Comparison of ENCODE assay signal across 27 cellular contexts in the genomic region with DNA sequence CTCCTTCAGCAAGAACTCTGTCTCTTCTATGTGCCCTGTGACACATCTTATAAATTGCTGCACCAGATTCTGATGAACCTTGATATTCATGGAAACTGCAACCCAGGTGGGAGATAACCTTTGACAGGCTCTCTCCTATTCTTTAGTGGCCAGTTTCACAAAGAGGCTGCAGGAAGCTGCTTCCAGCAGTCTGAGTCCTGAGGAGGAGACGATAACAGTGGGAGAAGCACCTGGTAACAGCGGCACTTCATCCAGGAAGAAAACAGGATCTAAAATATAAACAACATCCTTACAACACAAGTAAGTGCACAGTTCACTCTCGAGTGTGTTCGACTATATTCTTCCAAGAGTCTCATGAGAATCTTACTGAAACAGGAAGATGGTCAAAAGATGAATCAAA.
"Had no signal": no experiment of that assay in that cellular context is flagged by ENCODE, and none has a peak within 500 bp of the region (broad histone marks: within the 10 kb centered on the region; RNA-seq: fewer than 3 reads in every experiment).

No MANE protein-coding gene starts in this region.

- DNase-seq: islet precursor cell; left ventricle myocardium inferior; midbrain; mucosa of descending colon; naive thymus-derived CD4-positive, alpha-beta T cell; nucleus accumbens; pancreas; posterior cingulate gyrus; retina; right cardiac atrium; stimulated activated CD4-positive, alpha-beta T cell treated with anti-CD3 and anti-CD28 coated beads, Interleukin-12 subunit alpha, Interleukin-12 subunit beta, amount 100 ng/mL, for 4 hours; stimulated activated CD4-positive, alpha-beta T cell treated with anti-CD3 and anti-CD28 coated beads, Interleukin-15, amount 100 ng/mL, for 24 hours; stimulated activated CD4-positive, alpha-beta T cell treated with anti-CD3 and anti-CD28 coated beads, Interleukin-2, amount 100 ng/mL, for 24 hours; stimulated activated CD4-positive, alpha-beta T cell treated with anti-CD3 and anti-CD28 coated beads, Interleukin-4, amount 100 ng/mL, for 1 hour; stimulated activated naive B cell treated with anti-CD40 and anti-IgM and Interleukin-4, amounts not matched to agents 10 μg/mL and 1 μg/mL and 100 μg/mL, for 72 hours; stimulated activated naive CD8-positive, alpha-beta T cell treated with anti-CD3 and anti-CD28 coated beads, Interleukin-15, Interleukin-2, amounts not matched to agents 100 U/mL and 50 U/mL, for 24 hours; stomach; testis; thyroid gland; transverse colon; upper lobe of left lung had no signal

- H3K36me3 Mint-ChIP-seq: naive thymus-derived CD4-positive, alpha-beta T cell; natural killer cell treated with Interleukin-12 subunit alpha and Interleukin-12 subunit beta and Interleukin-15 and Interleukin-18, amount 100 ng/mL, for 72 hours; stimulated activated naive B cell treated with anti-CD40 and anti-IgM and Interleukin-4, amounts not matched to agents 10 μg/mL and 1 μg/mL and 100 μg/mL, for 72 hours had no signal

- H3K27ac ChIP-seq: left ventricle myocardium inferior, pancreas, prostate gland, skin epidermis, stomach, testis, thyroid gland, transverse colon, upper lobe of left lung, vagina had no signal

- H3K27me3 Mint-ChIP-seq: stimulated activated naive B cell treated with anti-CD40 and anti-IgM and Interleukin-4, amounts not matched to agents 10 μg/mL and 1 μg/mL and 100 μg/mL, for 72 hours had no signal

- ATAC-seq: mucosa of descending colon; naive thymus-derived CD4-positive, alpha-beta T cell; natural killer cell treated with Interleukin-12 subunit alpha and Interleukin-12 subunit beta and Interleukin-15 and Interleukin-18, amount 100 ng/mL, for 72 hours; pancreas; right cardiac atrium; sciatic nerve; stimulated activated naive B cell treated with anti-CD40 and anti-IgM and Interleukin-4, amounts not matched to agents 10 μg/mL and 1 μg/mL and 100 μg/mL, for 72 hours; stimulated activated naive CD8-positive, alpha-beta T cell treated with anti-CD3 and anti-CD28 coated beads, Interleukin-15, Interleukin-2, amounts not matched to agents 100 U/mL and 50 U/mL, for 24 hours had no signal

- H3K4me3 ChIP-seq: left ventricle myocardium inferior, lung, mucosa of descending colon, pancreas, prostate gland, skin epidermis, stomach, testis, thyroid gland, transverse colon, upper lobe of left lung, vagina had no signal

- H3K4me3 Mint-ChIP-seq: naive thymus-derived CD4-positive, alpha-beta T cell; natural killer cell treated with Interleukin-12 subunit alpha and Interleukin-12 subunit beta and Interleukin-15 and Interleukin-18, amount 100 ng/mL, for 72 hours; stimulated activated naive B cell treated with anti-CD40 and anti-IgM and Interleukin-4, amounts not matched to agents 10 μg/mL and 1 μg/mL and 100 μg/mL, for 72 hours had no signal

- H3K4me1 Mint-ChIP-seq: naive thymus-derived CD4-positive, alpha-beta T cell; stimulated activated naive B cell treated with anti-CD40 and anti-IgM and Interleukin-4, amounts not matched to agents 10 μg/mL and 1 μg/mL and 100 μg/mL, for 72 hours had no signal

- H3K27me3 ChIP-seq: pancreas, stomach, testis, thyroid gland, transverse colon, upper lobe of left lung, vagina had no signal

- H3K4me1 ChIP-seq: pancreas, prostate gland, stomach, testis, transverse colon, upper lobe of left lung, vagina had no signal

- H3K9me3 ChIP-seq: mucosa of descending colon, pancreas, prostate gland, stomach, testis, thyroid gland, transverse colon, upper lobe of left lung, vagina had no signal

- H3K27ac Mint-ChIP-seq: naive thymus-derived CD4-positive, alpha-beta T cell; natural killer cell treated with Interleukin-12 subunit alpha and Interleukin-12 subunit beta and Interleukin-15 and Interleukin-18, amount 100 ng/mL, for 72 hours; stimulated activated naive B cell treated with anti-CD40 and anti-IgM and Interleukin-4, amounts not matched to agents 10 μg/mL and 1 μg/mL and 100 μg/mL, for 72 hours had no signal

- H3K9me3 Mint-ChIP-seq: naive thymus-derived CD4-positive, alpha-beta T cell; natural killer cell treated with Interleukin-12 subunit alpha and Interleukin-12 subunit beta and Interleukin-15 and Interleukin-18, amount 100 ng/mL, for 72 hours; stimulated activated naive B cell treated with anti-CD40 and anti-IgM and Interleukin-4, amounts not matched to agents 10 μg/mL and 1 μg/mL and 100 μg/mL, for 72 hours had no signal

- H3K36me3 ChIP-seq: left ventricle myocardium inferior, pancreas, prostate gland, stomach, thyroid gland, transverse colon, upper lobe of left lung, vagina had no signal
